ENCODE assay signal across 16 cellular contexts in the genomic region with DNA sequence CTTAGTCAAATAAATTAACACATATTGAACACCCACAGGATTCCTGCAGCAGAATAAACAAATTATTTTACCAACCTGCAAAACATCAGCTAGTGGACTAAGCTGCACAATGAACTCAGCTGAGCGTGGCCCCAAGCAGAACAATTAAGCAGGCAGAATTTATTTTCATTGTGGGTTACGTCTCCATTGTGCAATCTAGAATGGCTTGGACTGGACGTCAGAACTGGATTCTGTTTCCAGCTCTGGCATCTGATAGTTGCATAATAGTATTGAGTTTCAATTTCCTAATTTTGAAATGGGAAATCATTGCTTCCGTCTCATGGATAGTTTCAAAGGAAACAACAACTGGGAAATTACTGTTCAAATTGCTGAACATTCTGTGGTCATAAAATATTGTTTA. TPM values are rescaled to one million over a fixed set of nuclear protein-coding genes. Genes with fewer than 3 reads are reported as not detected.
DNase-seq lines count a peak whose midpoint lies in the region; ATAC-seq and TF ChIP-seq lines count a peak whose summit lies in the region.
"Had no signal": no experiment of that assay in that cellular context is flagged by ENCODE, and none has a peak within 500 bp of the region (broad histone marks: within the 10 kb centered on the region; RNA-seq: fewer than 3 reads in every experiment).

No MANE protein-coding gene starts in this region.

- H3K4me3 Mint-ChIP-seq in activated naive CD4-positive, alpha-beta T cell treated with anti-CD3 and anti-CD28 coated beads for 36 hours: no peak overlapping the region
- H3K4me3 Mint-ChIP-seq: CD8-positive, alpha-beta memory T cell; H9; stimulated activated naive CD8-positive, alpha-beta T cell treated with anti-CD3 and anti-CD28 coated beads, Interleukin-15, Interleukin-2, amounts not matched to agents 100 ng/mL and 50 ng/mL, for 24 hours had no signal

- H4K20me1 ChIP-seq in IMR-90 (ENCODE audit: insufficient read depth, low read length): no peaks in the 10 kb centered on the region

- no peaks in the 10 kb centered on the region for H3K36me3 Mint-ChIP-seq in activated naive CD4-positive, alpha-beta T cell treated with anti-CD3 and anti-CD28 coated beads for 36 hours (ENCODE audit: low read depth)
- H3K36me3 Mint-ChIP-seq: CD8-positive, alpha-beta memory T cell had no signal

- no peak overlapping the region for H3K14ac ChIP-seq in IMR-90 (replicated peaks; ENCODE audit: low read depth, low read length)

- H3K18ac ChIP-seq in IMR-90 (ENCODE audit: low read depth, low read length): no peak overlapping the region

- H3K27me3 ChIP-seq in IMR-90 (ENCODE audit: control insufficient read depth, insufficient read depth, low read length) (no peaks in the 10 kb centered on the region; the same call in 1 of the 2 replicates), body of pancreas (no peaks in the 10 kb centered on the region), right cardiac atrium (ENCODE audit: control insufficient read depth, insufficient read depth) (no peaks in the 10 kb centered on the region), tibial nerve (no peaks in the 10 kb centered on the region)

- no peak overlapping the region for H3K27ac Mint-ChIP-seq in activated naive CD4-positive, alpha-beta T cell treated with anti-CD3 and anti-CD28 coated beads for 36 hours
- H3K27ac Mint-ChIP-seq: CD8-positive, alpha-beta memory T cell; H9; stimulated activated naive CD8-positive, alpha-beta T cell treated with anti-CD3 and anti-CD28 coated beads, Interleukin-15, Interleukin-2, amounts not matched to agents 100 ng/mL and 50 ng/mL, for 24 hours had no signal

- CTCF ChIA-PET in IMR-90 (lab: Yijun Ruan, JAX): no interaction called here
- CTCF ChIA-PET in activated naive CD4-positive, alpha-beta T cell treated with anti-CD3 and anti-CD28 coated beads for 36 hours (lab: Charles Lee): no interaction called here

- dilution Hi-C loops in IMR-90 (cut with HindIII; ENCODE audit: low sequenced_read_pairs, unreplicated experiment): no loop called here

- H2BK5ac ChIP-seq in IMR-90 (ENCODE audit: low read depth, low read length, poor library complexity, severe bottlenecking): no peak overlapping the region

- H2BK120ac ChIP-seq in IMR-90 (ENCODE audit: low read depth, low read length): no peak overlapping the region

- in situ Hi-C loops in IMR-90 (cut with MboI; ENCODE audit: low sequenced_read_pairs): no loop called here

- WGBS in IMR-90 (ENCODE audit: extremely low coverage in 2 of 2, insufficient read length in 1 of 2), 2 experiments: no CpG with 5 or more reads among the region's 4 CpGs
- WGBS in body of pancreas, 2 donors: 39 to 53% methylated on average over 4 of the region's 4 CpGs
- 41% methylated on average over 4 of the region's 4 CpGs for WGBS in right cardiac atrium
- 18 to 25% methylated on average over 4 of the region's 4 CpGs for WGBS in tibial nerve, 2 donors

- H3K56ac ChIP-seq in IMR-90 (ENCODE audit: extremely low read depth, insufficient read depth, low read length): no peak overlapping the region

- peaks cover 18% of the 10 kb centered on the region for H3K27me3 Mint-ChIP-seq in activated naive CD4-positive, alpha-beta T cell treated with anti-CD3 and anti-CD28 coated beads for 36 hours (ENCODE audit: low read depth)

- no peak overlapping the region for H2AFZ ChIP-seq in IMR-90 (replicated peaks; ENCODE audit: low read length, poor library complexity)

- H4K91ac ChIP-seq in IMR-90 (ENCODE audit: insufficient read depth, low read depth, low read length): no peak overlapping the region

- TF ChIP-seq RAD21 in IMR-90 (IDR thresholded peaks at IDR 0.05; ENCODE audit: low read length): no peak

- H3K4me2 ChIP-seq in IMR-90 (ENCODE audit: low read depth, low read length): no peak overlapping the region

- H2AK5ac ChIP-seq in IMR-90 (ENCODE audit: low read depth, low read length): no peak overlapping the region

- no peaks in the 10 kb centered on the region for H3K9me3 ChIP-seq in IMR-90 (ENCODE audit: control insufficient read depth, insufficient read depth, low read length)
- no peaks in the 10 kb centered on the region for H3K9me3 ChIP-seq in body of pancreas
- no peaks in the 10 kb centered on the region for H3K9me3 ChIP-seq in right cardiac atrium (ENCODE audit: control insufficient read depth, low read length)
- H3K9me3 ChIP-seq in tibial nerve: peaks cover 0 to 7% (median 0%) of the 10 kb centered on the region in 4 donors

- POLR2A ChIA-PET in IMR-90 (lab: Charles Lee; ENCODE audit: unreplicated experiment): interaction anchor here (0.6 kb wide), 1 partner anchor 14 kb away, joined by 3 read pairs; no protein-coding TSS in a partner anchor

- no peaks in the 10 kb centered on the region for H3K9me1 ChIP-seq in IMR-90 (ENCODE audit: insufficient read depth, low read length)

- ATAC-seq in IMR-90 (ENCODE audit: low read depth) (no peak), body of pancreas (peak; percentile 47), right cardiac atrium (peak; percentile 63 to 86), HG03045 (IDR thresholded peaks at IDR 0.05; ENCODE audit: unreplicated experiment) (no peak), HG02642 (IDR thresholded peaks at IDR 0.05; ENCODE audit: poor library complexity, unreplicated experiment) (no peak)

- no peak overlapping the region for H3K23ac ChIP-seq in IMR-90 (ENCODE audit: low read depth, low read length)

- H3K27ac ChIP-seq in IMR-90 (ENCODE audit: insufficient read depth, low read length) (no peak overlapping the region), body of pancreas (no peak overlapping the region), right cardiac atrium (ENCODE audit: low read length) (no peak overlapping the region), tibial nerve (peak overlapping the region in 2 of 4 donors; percentile 67 to 68)
- H3K27ac ChIP-seq: cardiac muscle cell had no signal

- H3K4me1 ChIP-seq in IMR-90 (ENCODE audit: control insufficient read depth, insufficient read depth, low read length) (no peaks in the 10 kb centered on the region), body of pancreas (no peaks in the 10 kb centered on the region), right cardiac atrium (ENCODE audit: control insufficient read depth, insufficient read depth, low read length) (no peaks in the 10 kb centered on the region), tibial nerve (peaks cover 0 to 15% (median 0%) of the 10 kb centered on the region in 4 donors)

- H3K9ac ChIP-seq in IMR-90 (ENCODE audit: low read depth, low read length): no peak overlapping the region

- TF ChIP-seq CTCF in IMR-90 (conservative IDR thresholded peaks at IDR 0.05; ENCODE audit: low read depth, low read length) (no peak), body of pancreas (IDR thresholded peaks at IDR 0.05) (no peak), tibial nerve (IDR thresholded peaks at IDR 0.05) (no peak)

- H4K8ac ChIP-seq in IMR-90 (ENCODE audit: low read depth in 2 of 2, low read length in 2 of 2): no peak overlapping the region

- intact Hi-C loops in IMR-90 (cut with micrococcal nuclease): no loop called here
- intact Hi-C loops in body of pancreas (cut with DNase I): no loop called here
- intact Hi-C loops in right cardiac atrium (cut with DNase I): no loop called here
- intact Hi-C loops in activated naive CD4-positive, alpha-beta T cell treated with anti-CD3 and anti-CD28 coated beads for 36 hours (cut with micrococcal nuclease): no loop called here

- no peaks in the 10 kb centered on the region for H3K36me3 ChIP-seq in IMR-90 (ENCODE audit: control insufficient read depth, insufficient read depth, low read length)
- no peaks in the 10 kb centered on the region for H3K36me3 ChIP-seq in body of pancreas (replicated peaks in 1 of 2; ENCODE audit: insufficient read depth in 1 of 2, low read depth in 2 of 2)
- no peaks in the 10 kb centered on the region for H3K36me3 ChIP-seq in tibial nerve
- H3K36me3 ChIP-seq: cardiac muscle cell had no signal

- H3K4me3 ChIP-seq in IMR-90 (ENCODE audit: insufficient read depth, low read depth, low read length): no peak overlapping the region
- H3K4me3 ChIP-seq in body of pancreas: no peak overlapping the region
- H3K4me3 ChIP-seq in right cardiac atrium (ENCODE audit: low read length): no peak overlapping the region
- no peak overlapping the region for H3K4me3 ChIP-seq in tibial nerve
- H3K4me3 ChIP-seq: cardiac muscle cell had no signal

- H2AK9ac ChIP-seq in IMR-90 (replicated peaks; ENCODE audit: low read depth, low read length, poor library complexity): no peak overlapping the region

- H2BK15ac ChIP-seq in IMR-90 (ENCODE audit: low read depth, low read length): no peak overlapping the region

- no peak overlapping the region for H3K4ac ChIP-seq in IMR-90 (ENCODE audit: low read depth, low read length)

- no peak overlapping the region for H2BK20ac ChIP-seq in IMR-90 (ENCODE audit: low read depth, low read length)

- no peak for TF ChIP-seq POLR2A in IMR-90 (IDR thresholded peaks at IDR 0.05; ENCODE audit: low read depth, low read length)
- TF ChIP-seq POLR2A in body of pancreas (IDR thresholded peaks at IDR 0.05): no peak
- TF ChIP-seq POLR2A in tibial nerve (IDR thresholded peaks at IDR 0.05): no peak

- DNase-seq in IMR-90 (peak; percentile 2), body of pancreas (peak in 1 of 4 donors; percentile 29), right cardiac atrium (peak in 2 of 3 donors; percentile 24 to 54), tibial nerve (ENCODE audit: low spot score in 2 of 2) (peak in 1 of 2 donors; percentile 71)
- DNase-seq in activated naive CD4-positive, alpha-beta T cell treated with anti-CD3 and anti-CD28 coated beads for 36 hours: no peak
- DNase-seq: activated CD4-positive, alpha-beta T cell treated with anti-CD3 and anti-CD28 coated beads, Interleukin-2, amount 50 U/mL, for 4 hours; CD8-positive, alpha-beta memory T cell; GDM1; H9; NCI-H524 treated with DMSO at 0.1 percent for 48 hours; T1000 had no signal

- BruUV-seq in IMR-90 (replicated peaks; lab: Mats Ljungman, UMichigan): no TSS peak

- no peak overlapping the region for H4K5ac ChIP-seq in IMR-90 (ENCODE audit: low read depth, low read length)

- H3K9me3 Mint-ChIP-seq in activated naive CD4-positive, alpha-beta T cell treated with anti-CD3 and anti-CD28 coated beads for 36 hours: peaks cover 6% of the 10 kb centered on the region
- H3K9me3 Mint-ChIP-seq: H9 had no signal

- H3K79me1 ChIP-seq in IMR-90 (ENCODE audit: low read depth in 1 of 2, low read length in 2 of 2): no peaks in the 10 kb centered on the region

- peak; percentile 90 to 94 for TF ChIP-seq EP300 in tibial nerve (IDR thresholded peaks at IDR 0.05)

- H3K4me1 Mint-ChIP-seq in activated naive CD4-positive, alpha-beta T cell treated with anti-CD3 and anti-CD28 coated beads for 36 hours (ENCODE audit: low read depth): no peaks in the 10 kb centered on the region
- H3K4me1 Mint-ChIP-seq: CD8-positive, alpha-beta memory T cell had no signal

TF ChIP-seq in IMR-90, 13 proteins besides CTCF, POLR2A, EP300 and RAD21 (continues in another document):
- TF ChIP-seq MAZ (IDR thresholded peaks at IDR 0.05; ENCODE audit: borderline replicate concordance, low read depth, low read length): no peak

RNA-seq across cellular contexts. Expression of a gene that starts 35.5 kb away (rescaled TPM):
- total RNA-seq in IMR-90 (2012; rRNA removed) (not detected in 2 replicates), body of pancreas (10 to 100 TPM; 10.9 to 13.8 TPM), right cardiac atrium (1 to 10 TPM; 5.1 to 9.5 (median 8.4) TPM), tibial nerve (10 to 100 TPM; 25.5 to 42.8 (median 31.5) TPM)
- polyA plus RNA-seq in IMR-90 (2012; rRNA removed) (not detected in 2 replicates), right cardiac atrium (9.1 TPM)
- polyA plus RNA-seq in IMR-90 (2012; cell fraction: cytosol; rRNA removed): not detected in 2 replicates
- polyA plus RNA-seq in IMR-90 (2012; cell fraction: nucleus; rRNA removed; ENCODE audit: low replicate concordance): not detected in 2 replicates
- not detected for total RNA-seq in activated naive CD4-positive, alpha-beta T cell treated with anti-CD3 and anti-CD28 coated beads for 36 hours
- total RNA-seq: CD8-positive, alpha-beta memory T cell; endothelial cell of umbilical vein; H9 had no signal
- polyA plus RNA-seq: CD8-positive, alpha-beta memory T cell; endothelial cell of umbilical vein had no signal

Comparison
In these comparisons a context has a peak if more than half of its experiments do, and no peak if none do; other contexts are left out.
1. ATAC-seq: peak in body of pancreas (single experiment) and right cardiac atrium (2 of 2); none in IMR-90 (single experiment), HG03045 (single experiment) and HG02642 (single experiment).